ENCODE assay signal across 1 cellular context in genomic region chr20:57051096-57051495, GRCh38.
A peak's percentile ranks its signal among the peaks of the same experiment; 100 is the strongest.
TF ChIP-seq lines count a peak whose summit lies in the region.

No MANE protein-coding gene starts in this region.

TF ChIP-seq in HepG2, 621 proteins besides CTCF, POLR2A, EP300 and RAD21 (continued from another document and continues in another):
- no peak for TF ChIP-seq HNF1A (IDR thresholded peaks at IDR 0.05; ENCODE audit: low read depth)
- no peak for TF ChIP-seq HNF1A (CRISPR knock-in tag; IDR thresholded peaks at IDR 0.05; ENCODE audit: borderline replicate concordance)
- 0 out of 4 replicates have a peak, but pooled peaks of 1 of the 2 experiments have one; percentile 0 for TF ChIP-seq MAFK (conservative IDR thresholded peaks at IDR 0.05 in 1 of 2, IDR thresholded peaks at IDR 0.05 in 1 of 2; ENCODE audit: low read length in 2 of 2)
- no peak for TF ChIP-seq KDM5A (IDR thresholded peaks at IDR 0.05; ENCODE audit: borderline replicate concordance, low read length)
- no peak for TF ChIP-seq ZNF180 (CRISPR knock-in tag; IDR thresholded peaks at IDR 0.05; ENCODE audit: borderline replicate concordance, low read depth)
- no peak for TF ChIP-seq HMGXB3 (CRISPR knock-in tag; IDR thresholded peaks at IDR 0.05; ENCODE audit: borderline replicate concordance)
- TF ChIP-seq ZC3H13 (CRISPR knock-in tag; IDR thresholded peaks at IDR 0.05): no peak
- no peak for TF ChIP-seq ATF3 (CRISPR knock-in tag; IDR thresholded peaks at IDR 0.05)
- TF ChIP-seq ZNF616 (CRISPR knock-in tag; IDR thresholded peaks at IDR 0.05; ENCODE audit: low read depth): no peak
- 0 out of 2 replicates have a peak, but pooled peaks have one; percentile 25 for TF ChIP-seq RXRB (CRISPR knock-in tag; IDR thresholded peaks at IDR 0.05; ENCODE audit: borderline replicate concordance)
- no peak for TF ChIP-seq ZFP82 (CRISPR knock-in tag; IDR thresholded peaks at IDR 0.05; ENCODE audit: borderline replicate concordance)
- no peak for TF ChIP-seq HNRNPK (IDR thresholded peaks at IDR 0.05; ENCODE audit: low read depth, low read length, poor library complexity, severe bottlenecking)
- no peak for TF ChIP-seq YY1 (IDR thresholded peaks at IDR 0.05; ENCODE audit: insufficient read depth, insufficient replicate concordance, low read depth, low read length)
- peak; percentile 77; the same call in 1 of the 2 replicates for TF ChIP-seq NCOR1 (IDR thresholded peaks at IDR 0.05; ENCODE audit: borderline replicate concordance, low read length)
- TF ChIP-seq SNAPC4 (CRISPR knock-in tag; IDR thresholded peaks at IDR 0.05): no peak
- no peak for TF ChIP-seq HNRNPLL (IDR thresholded peaks at IDR 0.05; ENCODE audit: low read depth, low read length, poor library complexity, severe bottlenecking)
- TF ChIP-seq MBNL3 (CRISPR knock-in tag; conservative IDR thresholded peaks at IDR 0.05): no peak
- no peak for TF ChIP-seq CHD2 (IDR thresholded peaks at IDR 0.05; ENCODE audit: low read depth, low read length)
- no peak for TF ChIP-seq HOXA5 (CRISPR knock-in tag; IDR thresholded peaks at IDR 0.05)
- no peak for TF ChIP-seq RERE (CRISPR knock-in tag; IDR thresholded peaks at IDR 0.05; ENCODE audit: low read depth)
- TF ChIP-seq EHMT2 (IDR thresholded peaks at IDR 0.05; ENCODE audit: borderline replicate concordance, low read depth, low read length): 0 out of 2 replicates have a peak, but pooled peaks have one; percentile 48
- TF ChIP-seq HNF4A (CRISPR knock-in tag; IDR thresholded peaks at IDR 0.05): peak; percentile 94
- TF ChIP-seq ZNF639 (CRISPR knock-in tag; conservative IDR thresholded peaks at IDR 0.05): no peak
- TF ChIP-seq ZGPAT (CRISPR knock-in tag; IDR thresholded peaks at IDR 0.05): no peak
- TF ChIP-seq BHLHE40 (IDR thresholded peaks at IDR 0.05; ENCODE audit: low read length): peak; percentile 37; the same call in 1 of the 2 replicates
- TF ChIP-seq ZFP62 (CRISPR knock-in tag; IDR thresholded peaks at IDR 0.05): no peak
- TF ChIP-seq ZNF644 (CRISPR knock-in tag; IDR thresholded peaks at IDR 0.05; ENCODE audit: low read depth): peak; percentile 86; the same call in 1 of the 2 replicates
- TF ChIP-seq HNF4G (IDR thresholded peaks at IDR 0.05; ENCODE audit: borderline replicate concordance, low read depth, low read length): peak; percentile 58
- TF ChIP-seq HNF4G (CRISPR knock-in tag; IDR thresholded peaks at IDR 0.05; ENCODE audit: borderline replicate concordance, low read depth): no peak; the same call in 1 of the 2 replicates
- TF ChIP-seq TEAD3 (CRISPR knock-in tag; optimal IDR thresholded peaks at IDR 0.05; ENCODE audit: borderline replicate concordance): peak; percentile 72
- TF ChIP-seq SOX13 (IDR thresholded peaks at IDR 0.05): no peak
- TF ChIP-seq SOX13 (CRISPR knock-in tag; conservative IDR thresholded peaks at IDR 0.05 in 1 of 2, IDR thresholded peaks at IDR 0.05 in 1 of 2): 0 out of 4 replicates have a peak, but pooled peaks of 1 of the 2 experiments have one; percentile 12
